In genomic region chr10:32377458-32378370, GRCh38 we compare ENCODE assay signal across 1 cellular context.
TF ChIP-seq lines count a peak whose summit lies in the region.

No MANE protein-coding gene starts in this region.

TF ChIP-seq in HepG2, 621 proteins besides CTCF, POLR2A, EP300 and RAD21 (continued from another document):
- no peak for TF ChIP-seq STAG1 (CRISPR knock-in tag; IDR thresholded peaks at IDR 0.05)
- no peak for TF ChIP-seq TP53 (CRISPR knock-in tag; conservative IDR thresholded peaks at IDR 0.05)
- TF ChIP-seq SAP130 (CRISPR knock-in tag; IDR thresholded peaks at IDR 0.05; ENCODE audit: low read depth): peak; percentile 55
- no peak for TF ChIP-seq HBP1 (CRISPR knock-in tag; IDR thresholded peaks at IDR 0.05; ENCODE audit: low read depth)
- no peak for TF ChIP-seq ZBTB37 (CRISPR knock-in tag; IDR thresholded peaks at IDR 0.05)
- peak; percentile 24; the same call in 1 of the 2 replicates for TF ChIP-seq CREB1 (IDR thresholded peaks at IDR 0.05)
- no peak for TF ChIP-seq CREB1 (CRISPR knock-in tag; IDR thresholded peaks at IDR 0.05)
- no peak for TF ChIP-seq ZNF317 (CRISPR knock-in tag; IDR thresholded peaks at IDR 0.05)
- TF ChIP-seq HMG20B (CRISPR knock-in tag; conservative IDR thresholded peaks at IDR 0.05): no peak
- peak; percentile 60; the same call in 1 of the 2 replicates for TF ChIP-seq HNF1A (IDR thresholded peaks at IDR 0.05; ENCODE audit: low read depth)
- TF ChIP-seq HNF1A (CRISPR knock-in tag; IDR thresholded peaks at IDR 0.05; ENCODE audit: borderline replicate concordance): no peak
- TF ChIP-seq SIN3A (IDR thresholded peaks at IDR 0.05; ENCODE audit: borderline replicate concordance, low read depth, low read length): 0 out of 2 replicates have a peak, but pooled peaks have one; percentile 33
- no peak for TF ChIP-seq ZNF274 (CRISPR knock-in tag; IDR thresholded peaks at IDR 0.05)
- TF ChIP-seq ZMAT5 (CRISPR knock-in tag; IDR thresholded peaks at IDR 0.05; ENCODE audit: borderline replicate concordance, low read depth): no peak
- no peak for TF ChIP-seq AFF4 (CRISPR knock-in tag; IDR thresholded peaks at IDR 0.05)
- no peak for TF ChIP-seq HOXA3 (CRISPR knock-in tag; IDR thresholded peaks at IDR 0.05)
- TF ChIP-seq HMGXB4 (CRISPR knock-in tag; IDR thresholded peaks at IDR 0.05; ENCODE audit: borderline replicate concordance in 1 of 2, low read depth in 1 of 2): peak; percentile 76 to 78; a peak in 3 of 4 replicates
- TF ChIP-seq ATF6 (CRISPR knock-in tag; conservative IDR thresholded peaks at IDR 0.05): no peak
- TF ChIP-seq TEAD2 (CRISPR knock-in tag; IDR thresholded peaks at IDR 0.05): no peak
- TF ChIP-seq ZBTB21 (CRISPR knock-in tag; IDR thresholded peaks at IDR 0.05): 0 out of 2 replicates have a peak, but pooled peaks have one; percentile 17
- peak; percentile 96 for TF ChIP-seq MTF1 (CRISPR knock-in tag; IDR thresholded peaks at IDR 0.05)
- no peak for TF ChIP-seq HNRNPK (IDR thresholded peaks at IDR 0.05; ENCODE audit: low read depth, low read length, poor library complexity, severe bottlenecking)
- no peak for TF ChIP-seq SYNCRIP (IDR thresholded peaks at IDR 0.05; ENCODE audit: insufficient read depth, low read depth, low read length)
- TF ChIP-seq KDM5A (IDR thresholded peaks at IDR 0.05; ENCODE audit: borderline replicate concordance, low read length): 0 out of 2 replicates have a peak, but pooled peaks have one; percentile 9
TF ChIP-seq in HepG2: peak in this region for 13.
